In genomic region chr3:151314132-151314531, GRCh38 we compare ENCODE assay signal across 2 cellular contexts.
TF ChIP-seq lines count a peak whose summit lies in the region.

No MANE protein-coding gene starts in this region.

TF ChIP-seq in HCT116, 20 proteins besides CTCF, POLR2A, EP300 and RAD21:
- TF ChIP-seq SRF (IDR thresholded peaks at IDR 0.05; ENCODE audit: low read depth) = peak; percentile 69
- TF ChIP-seq EZH2phosphoT487 (IDR thresholded peaks at IDR 0.05; ENCODE audit: borderline replicate concordance) = no peak
- 0 out of 2 replicates have a peak, but pooled peaks have one; percentile 46 for TF ChIP-seq CEBPB (IDR thresholded peaks at IDR 0.05; ENCODE audit: low read depth)

TF ChIP-seq in H1, 55 proteins besides CTCF, POLR2A, EP300 and RAD21:
- TF ChIP-seq CEBPB (IDR thresholded peaks at IDR 0.05; ENCODE audit: low read depth, low read length) = 0 out of 2 replicates have a peak, but pooled peaks have one; percentile 7
- no peak for TF ChIP-seq ZNF274 (IDR thresholded peaks at IDR 0.05; ENCODE audit: borderline replicate concordance, extremely low read depth, low read length)
